In genomic region chr17:6048486-6048885, GRCh38 we compare ENCODE assay signal across 12 cellular contexts. TPM values are rescaled to one million over a fixed set of nuclear protein-coding genes. Genes with fewer than 3 reads are reported as not detected.
A peak's percentile ranks its signal among the peaks of the same experiment; 100 is the strongest.
DNase-seq lines count a peak whose midpoint lies in the region; ATAC-seq and TF ChIP-seq lines count a peak whose summit lies in the region.
"Had no signal": no experiment of that assay in that cellular context is flagged by ENCODE, and none has a peak within 500 bp of the region (broad histone marks: within the 10 kb centered on the region; RNA-seq: fewer than 3 reads in every experiment).

No MANE protein-coding gene starts in this region.

- no peaks in the 10 kb centered on the region for H3K36me3 Mint-ChIP-seq in endothelial cell (ENCODE audit: low read depth, unreplicated experiment)
- H3K36me3 Mint-ChIP-seq in activated CD8-positive, alpha-beta memory T cell treated with anti-CD3 and anti-CD28 coated beads, Interleukin-2, amount 10 ng/mL, durations not matched to agents 7 days and 5 days = no peaks in the 10 kb centered on the region
- H3K36me3 Mint-ChIP-seq: CD4-positive, CD25-positive, alpha-beta regulatory T cell had no signal

- H3K9me3 ChIP-seq in mesenchymal stem cell (ENCODE audit: control insufficient read depth, low read length) (no peaks in the 10 kb centered on the region), spleen (no peaks in the 10 kb centered on the region)

- no peak overlapping the region for H3K4me3 Mint-ChIP-seq in endothelial cell (ENCODE audit: unreplicated experiment)
- no peak overlapping the region for H3K4me3 Mint-ChIP-seq in activated CD8-positive, alpha-beta memory T cell treated with anti-CD3 and anti-CD28 coated beads, Interleukin-2, amount 10 ng/mL, durations not matched to agents 7 days and 5 days
- H3K4me3 Mint-ChIP-seq: CD4-positive, CD25-positive, alpha-beta regulatory T cell had no signal

- peaks cover 5% of the 10 kb centered on the region for H3K4me1 Mint-ChIP-seq in endothelial cell (ENCODE audit: unreplicated experiment)
- no peaks in the 10 kb centered on the region for H3K4me1 Mint-ChIP-seq in activated CD8-positive, alpha-beta memory T cell treated with anti-CD3 and anti-CD28 coated beads, Interleukin-2, amount 10 ng/mL, durations not matched to agents 7 days and 5 days
- H3K4me1 Mint-ChIP-seq: CD4-positive, CD25-positive, alpha-beta regulatory T cell had no signal

- intact Hi-C loops in spleen (cut with DNase I; ENCODE audit: low total_unique reads) = no loop called here

- H4K91ac ChIP-seq in mesenchymal stem cell (ENCODE audit: low read length) = no peak overlapping the region

- H3K27ac Mint-ChIP-seq in endothelial cell (ENCODE audit: unreplicated experiment) = no peak overlapping the region
- no peak overlapping the region for H3K27ac Mint-ChIP-seq in activated CD8-positive, alpha-beta memory T cell treated with anti-CD3 and anti-CD28 coated beads, Interleukin-2, amount 10 ng/mL, durations not matched to agents 7 days and 5 days
- H3K27ac Mint-ChIP-seq: CD4-positive, CD25-positive, alpha-beta regulatory T cell had no signal

- H3K27ac ChIP-seq in mesenchymal stem cell (ENCODE audit: low read length, poor library complexity, severe bottlenecking) = peak overlapping the region; percentile 18
- H3K27ac ChIP-seq in spleen = no peak overlapping the region
- H3K27ac ChIP-seq: HL-60 had no signal

- CTCF ChIA-PET in activated CD8-positive, alpha-beta memory T cell treated with anti-CD3 and anti-CD28 coated beads, Interleukin-2, amount 10 ng/mL, durations not matched to agents 7 days and 5 days (lab: Charles Lee) = no interaction called here

- no peaks in the 10 kb centered on the region for H3K9me3 Mint-ChIP-seq in endothelial cell (ENCODE audit: unreplicated experiment)
- no peaks in the 10 kb centered on the region for H3K9me3 Mint-ChIP-seq in activated CD8-positive, alpha-beta memory T cell treated with anti-CD3 and anti-CD28 coated beads, Interleukin-2, amount 10 ng/mL, durations not matched to agents 7 days and 5 days (ENCODE audit: low read depth)

- peaks cover 10% of the 10 kb centered on the region for H3K4me1 ChIP-seq in mesenchymal stem cell (ENCODE audit: control insufficient read depth, insufficient read depth, low read depth, low read length)
- H3K4me1 ChIP-seq in spleen = no peaks in the 10 kb centered on the region

- H3K36me3 ChIP-seq in mesenchymal stem cell (ENCODE audit: control insufficient read depth in 1 of 2, insufficient read depth in 2 of 2, low read depth in 1 of 2, low read length in 2 of 2) (no peaks in the 10 kb centered on the region), spleen (no peaks in the 10 kb centered on the region)

- H2AFZ ChIP-seq in mesenchymal stem cell (ENCODE audit: low read depth, low read length) = no peak overlapping the region

- DNase-seq in Caki2 (ENCODE audit: low read depth) = peak; percentile 86
- DNase-seq in epithelial cell of proximal tubule (ENCODE audit: low read depth) = peak; percentile 59
- DNase-seq in mesenchymal stem cell = no peak
- peak; percentile 20 for DNase-seq in spleen
- DNase-seq in NCI-H526 treated with DMSO at 0.1 percent for 48 hours (lab: John Stamatoyannopoulos, UW) = no peak
- DNase-seq in endothelial cell (ENCODE audit: low spot score) = no peak
- DNase-seq in activated CD8-positive, alpha-beta memory T cell treated with anti-CD3 and anti-CD28 coated beads, Interleukin-2, amount 10 ng/mL, durations not matched to agents 7 days and 5 days = no peak
- DNase-seq: Calu3; CD4-positive, CD25-positive, alpha-beta regulatory T cell; DMS 273 treated with DMSO at 0.1 percent for 48 hours had no signal

- in situ Hi-C loops in Caki2 (cut with HindIII; ENCODE audit: low pct_unique_long_range_greater_than_20kb, low sequenced_read_pairs) = no loop called here

- TF ChIP-seq POLR2A in spleen (IDR thresholded peaks at IDR 0.05) = no peak

- H3K27me3 Mint-ChIP-seq in endothelial cell (ENCODE audit: unreplicated experiment) = no peaks in the 10 kb centered on the region
- peaks cover 6% of the 10 kb centered on the region for H3K27me3 Mint-ChIP-seq in activated CD8-positive, alpha-beta memory T cell treated with anti-CD3 and anti-CD28 coated beads, Interleukin-2, amount 10 ng/mL, durations not matched to agents 7 days and 5 days
- H3K27me3 Mint-ChIP-seq: CD4-positive, CD25-positive, alpha-beta regulatory T cell had no signal

- ATAC-seq in activated CD8-positive, alpha-beta memory T cell treated with anti-CD3 and anti-CD28 coated beads, Interleukin-2, amount 10 ng/mL, durations not matched to agents 7 days and 5 days = no peak
- ATAC-seq: HCT116 had no signal

- H3K23ac ChIP-seq in mesenchymal stem cell (ENCODE audit: low read length in 2 of 2) = no peak overlapping the region

- H3K27me3 ChIP-seq in mesenchymal stem cell (ENCODE audit: control insufficient read depth in 1 of 2, insufficient read depth in 1 of 2, low read length in 2 of 2) (peaks cover 0 to 31% of the 10 kb centered on the region in 2 experiments), spleen (replicated peaks in 1 of 7) (peaks cover 0 to 6% (median 0%) of the 10 kb centered on the region in 7 donors)

- H4K8ac ChIP-seq in mesenchymal stem cell (ENCODE audit: low read length) = no peak overlapping the region

- H2AK5ac ChIP-seq in mesenchymal stem cell (ENCODE audit: low read length, severe bottlenecking) = no peak overlapping the region

- no peak overlapping the region for H3K4me3 ChIP-seq in epithelial cell of proximal tubule (ENCODE audit: low read depth, low read length)
- H3K4me3 ChIP-seq in mesenchymal stem cell (ENCODE audit: insufficient read depth in 1 of 2, low read depth in 1 of 2, low read length in 2 of 2) = no peak overlapping the region
- no peak overlapping the region for H3K4me3 ChIP-seq in spleen

- no peak overlapping the region for H3K4ac ChIP-seq in mesenchymal stem cell (ENCODE audit: low read depth in 1 of 2, low read length in 2 of 2)

- no peak overlapping the region for H2BK12ac ChIP-seq in mesenchymal stem cell (ENCODE audit: low read length in 2 of 2)

- H3K9ac ChIP-seq in mesenchymal stem cell (ENCODE audit: low read length) = no peak overlapping the region

- H2BK15ac ChIP-seq in mesenchymal stem cell (ENCODE audit: low read depth, poor library complexity, severe bottlenecking) = no peak overlapping the region

- no peak for TF ChIP-seq CTCF in epithelial cell of proximal tubule (conservative IDR thresholded peaks at IDR 0.05; ENCODE audit: low read depth, low read length)
- no peak for TF ChIP-seq CTCF in spleen (IDR thresholded peaks at IDR 0.05 in 8 of 11, conservative IDR thresholded peaks at IDR 0.05 in 3 of 11)
- no peak for TF ChIP-seq CTCF in endothelial cell (IDR thresholded peaks at IDR 0.05; ENCODE audit: unreplicated experiment)

- H2BK120ac ChIP-seq in mesenchymal stem cell (ENCODE audit: low read depth, low read length) = no peak overlapping the region

- H3K79me1 ChIP-seq in mesenchymal stem cell (replicated peaks; ENCODE audit: low read length, poor library complexity, severe bottlenecking) = no peaks in the 10 kb centered on the region

- H3K14ac ChIP-seq in mesenchymal stem cell (ENCODE audit: low read length in 2 of 2) = no peak overlapping the region

- H2BK5ac ChIP-seq in mesenchymal stem cell (ENCODE audit: low read depth, low read length, poor library complexity, severe bottlenecking) = no peak overlapping the region

- H3K18ac ChIP-seq in mesenchymal stem cell (ENCODE audit: low read depth in 1 of 2, low read length in 2 of 2) = no peak overlapping the region

- no peak overlapping the region for H3K4me2 ChIP-seq in mesenchymal stem cell (ENCODE audit: low read length, poor library complexity, severe bottlenecking)

- 93% methylated on average over 5 of the region's 5 CpGs for WGBS in mesenchymal stem cell
- WGBS in spleen, 5 donors = 81 to 96% (median 92%) methylated on average over 5 of the region's 5 CpGs

RNA-seq across cellular contexts. Expression of gene WSCD1, which starts 21.7 kb away (rescaled TPM):
- total RNA-seq in Caki2 (2014; rRNA removed; shearing (Covaris generic); ENCODE audit: low replicate concordance) = 38.6 and 45.7 TPM in 2 replicates
- total RNA-seq in epithelial cell of proximal tubule (37.4 and 55.6 TPM in 2 replicates), spleen (10 to 100 TPM; 22.9 to 84.1 (median 53.6) TPM), endothelial cell (ENCODE audit: unreplicated experiment) (43.9 TPM)
- polyA plus RNA-seq in mesenchymal stem cell (2013, experiment 1 of 2) = 3.0 TPM
- polyA plus RNA-seq in mesenchymal stem cell (2013, experiment 2 of 2) = 3.3 TPM
- 1 to 10 TPM; 2.4 to 6.2 (median 5.8) TPM for polyA plus RNA-seq in spleen
- under 1 TPM in 1 of 2 experiments, not detected in 1; 0.23 TPM for total RNA-seq in activated CD8-positive, alpha-beta memory T cell treated with anti-CD3 and anti-CD28 coated beads, Interleukin-2, amount 10 ng/mL, durations not matched to agents 7 days and 5 days
- total RNA-seq: CD4-positive, CD25-positive, alpha-beta regulatory T cell had no signal
- polyA plus RNA-seq: CD4-positive, CD25-positive, alpha-beta regulatory T cell had no signal

Comparison
In these comparisons a context has a peak if more than half of its experiments do, and no peak if none do; other contexts are left out.
1. DNase-seq: peak in Caki2 (single experiment), epithelial cell of proximal tubule (single experiment) and spleen (single experiment); none in mesenchymal stem cell (single experiment), NCI-H526 treated with DMSO at 0.1 percent for 48 hours (single experiment), endothelial cell (single experiment) and activated CD8-positive, alpha-beta memory T cell treated with anti-CD3 and anti-CD28 coated beads, Interleukin-2, amount 10 ng/mL, durations not matched to agents 7 days and 5 days (single experiment).
2. RNA of gene WSCD1, which starts 21.7 kb away (total RNA-seq): 37.4 to 55.6 TPM in epithelial cell of proximal tubule, 22.9 to 84.1 TPM in spleen, 38.6 to 45.7 TPM in Caki2 and 43.9 TPM in endothelial cell (single experiment); 0.23 TPM in activated CD8-positive, alpha-beta memory T cell treated with anti-CD3 and anti-CD28 coated beads, Interleukin-2, amount 10 ng/mL, durations not matched to agents 7 days and 5 days; every median in the first group is over 10 times any median in the second.